ENCODE assay signal across 12 cellular contexts in genomic region chr1:224223819-224224714, GRCh38. TPM values are rescaled to one million over a fixed set of nuclear protein-coding genes. Genes with fewer than 3 reads are reported as not detected.
DNase-seq lines count a peak whose midpoint lies in the region; ATAC-seq, FAIRE-seq and TF ChIP-seq lines count a peak whose summit lies in the region.
"Had no signal": no experiment of that assay in that cellular context is flagged by ENCODE, and none has a peak within 500 bp of the region (broad histone marks: within the 10 kb centered on the region; RNA-seq: fewer than 3 reads in every experiment).

No MANE protein-coding gene starts in this region.

- H3K27ac ChIP-seq in right lobe of liver = no peak overlapping the region
- H3K27ac ChIP-seq: parathyroid adenoma had no signal

- intact Hi-C loops in right lobe of liver (cut with DNase I) = no loop called here

- no peak overlapping the region for H3K4me3 Mint-ChIP-seq in osteocyte (ENCODE audit: unreplicated experiment)

- peaks cover 10% of the 10 kb centered on the region for H3K4me1 Mint-ChIP-seq in osteocyte (ENCODE audit: unreplicated experiment)

- no peaks in the 10 kb centered on the region for H3K27me3 ChIP-seq in right lobe of liver

- DNase-seq in EL = peak; percentile 68
- DNase-seq in NCI-H2171 treated with DMSO at 0.1 percent for 48 hours (lab: John Stamatoyannopoulos, UW) = peak; percentile 85
- DNase-seq in epithelial cell of esophagus (ENCODE audit: low read depth) = peak; percentile 64
- no peak for DNase-seq in osteocyte (ENCODE audit: extremely low spot score, unreplicated experiment)
- no peak for DNase-seq in right lobe of liver
- DNase-seq in superior temporal gyrus (ENCODE audit: extremely low spot score) = no peak
- no peak for DNase-seq in GM19239 (ENCODE audit: insufficient read length, low spot score)
- DNase-seq: activated T-cell treated with anti-CD3 and anti-CD28 coated beads for 4 hours; stimulated activated naive CD4-positive, alpha-beta T cell treated with Interleukin-2 at 50 U/mL for 16 hours had no signal

- H3K4me3 ChIP-seq in epithelial cell of esophagus (ENCODE audit: low read length) (no peak overlapping the region), right lobe of liver (no peak overlapping the region)

- no peak for FAIRE-seq in GM19239 (lab: Jason Lieb, UNC)
- FAIRE-seq: frontal cortex had no signal

- H3K4me1 ChIP-seq in right lobe of liver = no peaks in the 10 kb centered on the region
- H3K4me1 ChIP-seq: parathyroid adenoma had no signal

- TF ChIP-seq CTCF in epithelial cell of esophagus (IDR thresholded peaks at IDR 0.05; ENCODE audit: insufficient read depth, low read depth, low read length, missing control alignments) (no peak), osteocyte (IDR thresholded peaks at IDR 0.05) (no peak), right lobe of liver (IDR thresholded peaks at IDR 0.05) (no peak)

- WGBS in right lobe of liver (ENCODE audit: insufficient coverage, low coverage, low lambda C conversion rate, missing lambda C conversion rate) = 68% methylated on average over 12 of the region's 12 CpGs

- no peaks in the 10 kb centered on the region for H3K9me3 Mint-ChIP-seq in osteocyte (ENCODE audit: unreplicated experiment)

- TF ChIP-seq POLR2A in right lobe of liver (IDR thresholded peaks at IDR 0.05) = no peak

- ATAC-seq in right lobe of liver (no peak), HG03520 (IDR thresholded peaks at IDR 0.05; ENCODE audit: unreplicated experiment) (no peak)

- peaks cover 0 to 8% (median 0%) of the 10 kb centered on the region in 4 donors for H3K36me3 ChIP-seq in right lobe of liver

- H3K27ac Mint-ChIP-seq in osteocyte (ENCODE audit: unreplicated experiment) = peak overlapping the region; percentile 47

- H3K36me3 Mint-ChIP-seq in osteocyte (ENCODE audit: unreplicated experiment) = peaks cover 12% of the 10 kb centered on the region

- no peaks in the 10 kb centered on the region for H3K9me3 ChIP-seq in right lobe of liver

- H3K27me3 Mint-ChIP-seq in osteocyte (ENCODE audit: unreplicated experiment) = no peaks in the 10 kb centered on the region

RNA-seq across cellular contexts. Expression of gene DEGS1, which starts 41.0 kb away (rescaled TPM):
- total RNA-seq in osteocyte (110 and 117 TPM in 2 replicates), right lobe of liver (10 to 100 TPM; 17.9 to 43.5 (median 29.0) TPM)

Comparison
In these comparisons a context has a peak if more than half of its experiments do, and no peak if none do; other contexts are left out.
1. DNase-seq: peak in EL (single experiment), NCI-H2171 treated with DMSO at 0.1 percent for 48 hours (single experiment) and epithelial cell of esophagus (single experiment); none in osteocyte (single experiment), right lobe of liver (0 of 3), superior temporal gyrus (single experiment) and GM19239 (single experiment).